In genomic region chr14:51211149-51211548, GRCh38 we compare ENCODE assay signal across 15 cellular contexts. TPM values are rescaled to one million over a fixed set of nuclear protein-coding genes. Genes with fewer than 3 reads are reported as not detected.
DNase-seq lines count a peak whose midpoint lies in the region; ATAC-seq lines count a peak whose summit lies in the region.
"Had no signal": no experiment of that assay in that cellular context is flagged by ENCODE, and none has a peak within 500 bp of the region (broad histone marks: within the 10 kb centered on the region; RNA-seq: fewer than 3 reads in every experiment).

No MANE protein-coding gene starts in this region.

- DNase-seq in Daoy (ENCODE audit: low read depth) (peak; percentile 71), NCI-H2029 treated with DMSO at 0.1 percent for 48 hours (lab: John Stamatoyannopoulos, UW) (peak; percentile 94), RPMI7951 (ENCODE audit: low read depth) (peak; percentile 46), iris pigment epithelial cell (ENCODE audit: low read depth) (peak; percentile 73), UCSD-AML1 (lab: John Stamatoyannopoulos, UW; ENCODE audit: unreplicated experiment) (no peak), AG20443 (ENCODE audit: low spot score) (no peak), EL (no peak)
- DNase-seq: activated CD4-positive, alpha-beta T cell treated with anti-CD3 and anti-CD28 coated beads, Interleukin-2, amount 50 U/mL, for 48 hours; activated gamma-delta T cell; foreskin keratinocyte; GOT3; left colon; nephron progenitor cell; stimulated activated CD4-positive, alpha-beta T cell treated with anti-CD3 and anti-CD28 coated beads, Interleukin-12 subunit alpha, Interleukin-12 subunit beta, amount 100 ng/mL, for 4 hours had no signal

- no peak for ATAC-seq in HG03469 (IDR thresholded peaks at IDR 0.05; ENCODE audit: unreplicated experiment)
- ATAC-seq: foreskin keratinocyte, left colon had no signal

RNA-seq across cellular contexts. Expression of gene TMX1, which starts 28.9 kb away (rescaled TPM):
- total RNA-seq in Daoy (2014; rRNA removed; shearing (Covaris generic)), result 96.2 and 106 TPM in 2 replicates
- 87.8 and 110 TPM in 2 replicates for total RNA-seq in RPMI7951 (2014; rRNA removed; shearing (Covaris generic))

Comparison
In these comparisons a context has a peak if more than half of its experiments do, and no peak if none do; other contexts are left out.
1. DNase-seq: peak in Daoy (single experiment), NCI-H2029 treated with DMSO at 0.1 percent for 48 hours (single experiment), RPMI7951 (single experiment) and iris pigment epithelial cell (single experiment); none in UCSD-AML1 (single experiment), AG20443 (single experiment) and EL (single experiment).